In genomic region chr6:2951723-2952122, GRCh38 we compare ENCODE assay signal across 11 cellular contexts. TPM values are rescaled to one million over a fixed set of nuclear protein-coding genes. Genes with fewer than 3 reads are reported as not detected.
DNase-seq lines count a peak whose midpoint lies in the region; ATAC-seq and TF ChIP-seq lines count a peak whose summit lies in the region.
"Had no signal": no experiment of that assay in that cellular context is flagged by ENCODE, and none has a peak within 500 bp of the region (broad histone marks: within the 10 kb centered on the region; RNA-seq: fewer than 3 reads in every experiment).

No MANE protein-coding gene starts in this region.

- no peak overlapping the region for H2BK5ac ChIP-seq in H9 (ENCODE audit: insufficient read length, low read length)

- H3K23me2 ChIP-seq in H9 (ENCODE audit: insufficient read length, low read depth, low read length, poor library complexity, severe bottlenecking): no peaks in the 10 kb centered on the region

- no peak overlapping the region for H3K9ac ChIP-seq in H9 (ENCODE audit: extremely low read depth, insufficient read length, low read length)

- H3K4me1 ChIP-seq in H9 (ENCODE audit: insufficient read depth, low read length) (no peaks in the 10 kb centered on the region), right lobe of liver (peaks cover 0 to 13% (median 4%) of the 10 kb centered on the region in 4 donors), spleen (peaks cover 0 to 40% (median 26%) of the 10 kb centered on the region in 6 donors)

- no CpG with 5 or more reads among the region's 8 CpGs for WGBS in H9 (ENCODE audit: extremely low coverage, insufficient read length, low lambda C conversion rate)
- 51% methylated on average over 5 of the region's 8 CpGs for WGBS in right lobe of liver (ENCODE audit: insufficient coverage, low coverage, low lambda C conversion rate, missing lambda C conversion rate)
- WGBS in spleen, 5 donors: 37 to 70% (median 49%) methylated on average over 8 of the region's 8 CpGs

- no peak overlapping the region for H4K8ac ChIP-seq in H9 (replicated peaks; ENCODE audit: insufficient read length, low read depth, low read length)

- no peak overlapping the region for H3K56ac ChIP-seq in H9 (ENCODE audit: insufficient read length, low read depth, low read length)

- H3K9me3 Mint-ChIP-seq in H9: no peaks in the 10 kb centered on the region
- H3K9me3 Mint-ChIP-seq in activated T-helper 2 cell treated with anti-CD3 and anti-CD28 coated beads, Interferon-gamma antibody, Interleukin-2, Interleukin-4, amounts not matched to agents 10 μg/mL and 5 μg/mL and 100 μg/mL, durations not matched to agents 14 hours and 24 hours and 36 hours: no peaks in the 10 kb centered on the region
- H3K9me3 Mint-ChIP-seq: CD8-positive, alpha-beta memory T cell had no signal

- H4K5ac ChIP-seq in H9 (ENCODE audit: insufficient read length, low read depth, low read length): no peak overlapping the region

- no peak overlapping the region for H3K14ac ChIP-seq in H9 (ENCODE audit: insufficient read depth, low read length)

- H3T11ph ChIP-seq in H9 (ENCODE audit: low read length): no peak overlapping the region

- no peak overlapping the region for H3K4me2 ChIP-seq in H9 (ENCODE audit: insufficient read depth, insufficient read length, low read length)

- intact Hi-C loops in activated T-helper 2 cell treated with anti-CD3 and anti-CD28 coated beads, Interferon-gamma antibody, Interleukin-2, Interleukin-4, amounts not matched to agents 10 μg/mL and 5 μg/mL and 100 μg/mL, durations not matched to agents 14 hours and 24 hours and 36 hours (cut with micrococcal nuclease): loop anchor here (1.0 kb wide), 3 partner anchors 11 to 38 kb away; no protein-coding TSS in a partner anchor
- intact Hi-C loops in right lobe of liver (cut with DNase I): no loop called here
- intact Hi-C loops in spleen (cut with DNase I; ENCODE audit: low total_unique reads): no loop called here

- TF ChIP-seq POLR2A in right lobe of liver (IDR thresholded peaks at IDR 0.05) (no peak), spleen (IDR thresholded peaks at IDR 0.05) (no peak)

- H3K27ac Mint-ChIP-seq in H9: peak overlapping the region in 2 of 3 experiments; percentile 2 to 48; a peak in 2 of 7 replicates
- peak overlapping the region; percentile 14 for H3K27ac Mint-ChIP-seq in activated T-helper 2 cell treated with anti-CD3 and anti-CD28 coated beads, Interferon-gamma antibody, Interleukin-2, Interleukin-4, amounts not matched to agents 10 μg/mL and 5 μg/mL and 100 μg/mL, durations not matched to agents 14 hours and 24 hours and 36 hours

- H3K4me3 ChIP-seq in right lobe of liver: no peak overlapping the region
- H3K4me3 ChIP-seq in spleen: no peak overlapping the region

- H3K23ac ChIP-seq in H9 (ENCODE audit: insufficient read length, low read depth, low read length): no peak overlapping the region

- no peak overlapping the region for H3K27ac ChIP-seq in H9 (ENCODE audit: insufficient read length, low read depth, low read length)
- H3K27ac ChIP-seq in right lobe of liver: peak overlapping the region in 1 of 3 donors; percentile 56
- H3K27ac ChIP-seq in spleen: peak overlapping the region; percentile 24 to 72 (median 66)

- no peaks in the 10 kb centered on the region for H3K27me3 Mint-ChIP-seq in H9 (ENCODE audit: low read depth)
- no peaks in the 10 kb centered on the region for H3K27me3 Mint-ChIP-seq in activated T-helper 2 cell treated with anti-CD3 and anti-CD28 coated beads, Interferon-gamma antibody, Interleukin-2, Interleukin-4, amounts not matched to agents 10 μg/mL and 5 μg/mL and 100 μg/mL, durations not matched to agents 14 hours and 24 hours and 36 hours (ENCODE audit: low read depth)
- H3K27me3 Mint-ChIP-seq: CD8-positive, alpha-beta memory T cell had no signal

- H3K79me1 ChIP-seq in H9 (ENCODE audit: insufficient read depth, low read depth, low read length, poor library complexity, severe bottlenecking): no peaks in the 10 kb centered on the region

- no peak overlapping the region for H2BK120ac ChIP-seq in H9 (ENCODE audit: low read depth, low read length, poor library complexity, severe bottlenecking)

- no peak overlapping the region for H2BK12ac ChIP-seq in H9 (ENCODE audit: insufficient read length, low read depth, low read length)

- no peak overlapping the region for H2BK20ac ChIP-seq in H9 (ENCODE audit: low read depth, low read length, poor library complexity, severe bottlenecking)

- TF ChIP-seq CTCF in H9 (conservative IDR thresholded peaks at IDR 0.05) (no peak), right lobe of liver (IDR thresholded peaks at IDR 0.05) (no peak), spleen (IDR thresholded peaks at IDR 0.05 in 8 of 11, conservative IDR thresholded peaks at IDR 0.05 in 3 of 11) (no peak)

- peaks cover 4 to 24% (median 9%) of the 10 kb centered on the region in 3 experiments; a peak in 5 of 7 replicates for H3K36me3 Mint-ChIP-seq in H9 (ENCODE audit: insufficient read depth in 1 of 3, low read depth in 3 of 3)
- peaks cover 37% of the 10 kb centered on the region for H3K36me3 Mint-ChIP-seq in activated T-helper 2 cell treated with anti-CD3 and anti-CD28 coated beads, Interferon-gamma antibody, Interleukin-2, Interleukin-4, amounts not matched to agents 10 μg/mL and 5 μg/mL and 100 μg/mL, durations not matched to agents 14 hours and 24 hours and 36 hours (ENCODE audit: low read depth)

- ATAC-seq in right lobe of liver (peak; percentile 21 to 66 (median 56)), HG03280 (IDR thresholded peaks at IDR 0.05; ENCODE audit: unreplicated experiment) (no peak)

- H3K36me3 ChIP-seq in right lobe of liver (peaks cover 0 to 30% (median 7%) of the 10 kb centered on the region in 4 donors), spleen (peaks cover 0 to 98% (median 41%) of the 10 kb centered on the region in 6 donors)

- peaks cover 18 to 23% of the 10 kb centered on the region in 2 experiments for H3K4me1 Mint-ChIP-seq in H9
- H3K4me1 Mint-ChIP-seq in activated T-helper 2 cell treated with anti-CD3 and anti-CD28 coated beads, Interferon-gamma antibody, Interleukin-2, Interleukin-4, amounts not matched to agents 10 μg/mL and 5 μg/mL and 100 μg/mL, durations not matched to agents 14 hours and 24 hours and 36 hours (ENCODE audit: low read depth): peaks cover 19% of the 10 kb centered on the region
- H3K4me1 Mint-ChIP-seq: CD8-positive, alpha-beta memory T cell had no signal

- H2AFZ ChIP-seq in H9 (ENCODE audit: low read length): no peak overlapping the region

- no peak overlapping the region for H3K18ac ChIP-seq in H9 (ENCODE audit: insufficient read length, low read depth, low read length)

- peak; percentile 41 for DNase-seq in H9
- no peak for DNase-seq in activated T-helper 2 cell treated with anti-CD3 and anti-CD28 coated beads, Interferon-gamma antibody, Interleukin-2, Interleukin-4, amounts not matched to agents 10 μg/mL and 5 μg/mL and 100 μg/mL, durations not matched to agents 14 hours and 24 hours and 36 hours (ENCODE audit: low spot score)
- DNase-seq in right lobe of liver: peak in 2 of 3 donors; percentile 54 to 57
- peak; percentile 89 for DNase-seq in spleen
- no peak for DNase-seq in ecto neural progenitor cell (ENCODE audit: low spot score)
- no peak for DNase-seq in HCEC 1CT
- DNase-seq in germinal center (ENCODE audit: low spot score): no peak
- DNase-seq: activated naive CD4-positive, alpha-beta T cell; CD8-positive, alpha-beta memory T cell; NCI-H2029 treated with DMSO at 0.1 percent for 48 hours had no signal

- H2BK15ac ChIP-seq in H9 (ENCODE audit: low read depth, low read length): no peak overlapping the region

- H3K27me3 ChIP-seq in H9 (ENCODE audit: insufficient read depth, low read length): no peaks in the 10 kb centered on the region
- no peaks in the 10 kb centered on the region for H3K27me3 ChIP-seq in right lobe of liver
- no peaks in the 10 kb centered on the region for H3K27me3 ChIP-seq in spleen (replicated peaks in 1 of 7)

- no peaks in the 10 kb centered on the region for H3K79me2 ChIP-seq in H9 (ENCODE audit: insufficient read depth, low read length)

- no peaks in the 10 kb centered on the region for H4K20me1 ChIP-seq in H9 (ENCODE audit: control insufficient read depth, insufficient read depth, insufficient read length)

- no peak overlapping the region; a peak in 1 of 5 replicates for H3K4me3 Mint-ChIP-seq in H9
- H3K4me3 Mint-ChIP-seq in activated T-helper 2 cell treated with anti-CD3 and anti-CD28 coated beads, Interferon-gamma antibody, Interleukin-2, Interleukin-4, amounts not matched to agents 10 μg/mL and 5 μg/mL and 100 μg/mL, durations not matched to agents 14 hours and 24 hours and 36 hours (ENCODE audit: low read depth): no peak overlapping the region
- H3K4me3 Mint-ChIP-seq: CD8-positive, alpha-beta memory T cell had no signal

- no peak overlapping the region for H3K4ac ChIP-seq in H9 (ENCODE audit: low read depth, low read length)

- no peak overlapping the region for H4K91ac ChIP-seq in H9 (ENCODE audit: insufficient read length, low read depth, low read length)

- H2AK5ac ChIP-seq in H9 (ENCODE audit: insufficient read length, low read length): no peak overlapping the region

- no peaks in the 10 kb centered on the region for H3K9me3 ChIP-seq in H9 (ENCODE audit: control insufficient read depth, low read depth, low read length)
- no peaks in the 10 kb centered on the region for H3K9me3 ChIP-seq in right lobe of liver
- H3K9me3 ChIP-seq in spleen: no peaks in the 10 kb centered on the region

RNA-seq across cellular contexts. Expression of gene SERPINB6, which starts 19.6 kb away (rescaled TPM):
- total RNA-seq in H9 (2021) (39.0 and 40.6 TPM in 2 replicates), right lobe of liver (10 to 100 TPM; 27.0 to 48.5 (median 38.7) TPM), spleen (100 to 1,000 TPM; 145 to 222 (median 188) TPM)
- total RNA-seq in activated T-helper 2 cell treated with anti-CD3 and anti-CD28 coated beads, Interferon-gamma antibody, Interleukin-2, Interleukin-4, amounts not matched to agents 10 μg/mL and 5 μg/mL and 100 μg/mL, durations not matched to agents 14 hours and 24 hours and 36 hours: 72.0 and 73.0 TPM in 2 replicates
- polyA plus RNA-seq in spleen: 100 to 1,000 TPM; 111 to 256 (median 193) TPM

RNA-seq across cellular contexts. Expression of gene NQO2, which starts 48.0 kb away (rescaled TPM):
- total RNA-seq in H9 (2021): 105 and 106 TPM in 2 replicates
- 42.5 and 45.6 TPM in 2 replicates for total RNA-seq in activated T-helper 2 cell treated with anti-CD3 and anti-CD28 coated beads, Interferon-gamma antibody, Interleukin-2, Interleukin-4, amounts not matched to agents 10 μg/mL and 5 μg/mL and 100 μg/mL, durations not matched to agents 14 hours and 24 hours and 36 hours
- total RNA-seq in right lobe of liver: 10 to 100 TPM; 44.5 to 74.2 (median 67.3) TPM
- 10 to 100 TPM; 21.3 to 55.1 (median 37.2) TPM for total RNA-seq in spleen
- 10 to 100 TPM; 16.3 to 26.0 (median 17.0) TPM for polyA plus RNA-seq in spleen

RNA-seq across cellular contexts. Expression of gene SERPINB9, which starts 48.6 kb away (rescaled TPM):
- total RNA-seq in H9 (2021): 382 and 390 TPM in 2 replicates
- total RNA-seq in activated T-helper 2 cell treated with anti-CD3 and anti-CD28 coated beads, Interferon-gamma antibody, Interleukin-2, Interleukin-4, amounts not matched to agents 10 μg/mL and 5 μg/mL and 100 μg/mL, durations not matched to agents 14 hours and 24 hours and 36 hours: 120 and 123 TPM in 2 replicates
- 10 to 100 TPM in 1 of 6 experiments, 1 to 10 TPM in 5; 1.8 to 19.0 (median 4.6) TPM for total RNA-seq in right lobe of liver
- 10 to 100 TPM; 43.0 to 75.7 (median 55.4) TPM for total RNA-seq in spleen
- polyA plus RNA-seq in spleen: 10 to 100 TPM; 16.2 to 22.4 (median 17.0) TPM

Comparison
In these comparisons a context has a peak if more than half of its experiments do, and no peak if none do; other contexts are left out.
1. DNase-seq: peak in H9 (single experiment), right lobe of liver (2 of 3) and spleen (single experiment); none in activated T-helper 2 cell treated with anti-CD3 and anti-CD28 coated beads, Interferon-gamma antibody, Interleukin-2, Interleukin-4, amounts not matched to agents 10 μg/mL and 5 μg/mL and 100 μg/mL, durations not matched to agents 14 hours and 24 hours and 36 hours (single experiment), ecto neural progenitor cell (single experiment), HCEC 1CT (single experiment) and germinal center (single experiment).